ENCODE assay signal across 23 cellular contexts in the genomic region with DNA sequence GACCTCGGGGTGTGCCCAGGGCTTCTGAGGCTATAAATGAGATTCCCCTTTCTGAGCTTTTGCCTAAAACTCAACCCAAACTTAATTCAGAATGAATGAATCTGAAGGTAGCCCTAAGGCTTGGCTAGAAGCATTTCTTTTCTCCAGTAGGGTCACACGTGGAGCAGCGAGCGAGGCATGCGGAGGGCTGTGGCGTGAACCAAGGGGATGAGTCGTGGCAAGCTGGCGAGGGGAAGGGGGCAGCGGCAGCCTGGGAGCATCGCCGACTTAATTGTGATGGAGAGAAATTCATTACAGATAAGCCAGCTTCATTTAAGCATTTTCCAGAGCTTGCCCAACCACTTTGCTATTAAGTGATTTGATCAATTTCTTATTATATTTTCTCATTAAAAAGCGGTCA.
DNase-seq lines count a peak whose midpoint lies in the region; ATAC-seq and TF ChIP-seq lines count a peak whose summit lies in the region.
"Had no signal": no experiment of that assay in that cellular context is flagged by ENCODE, and none has a peak within 500 bp of the region (broad histone marks: within the 10 kb centered on the region; RNA-seq: fewer than 3 reads in every experiment).

No MANE protein-coding gene starts in this region.

- no peak overlapping the region for H2AFZ ChIP-seq in IMR-90 (replicated peaks; ENCODE audit: low read length, poor library complexity)

- H3K9ac ChIP-seq in IMR-90 (ENCODE audit: low read depth, low read length), result no peak overlapping the region

- dilution Hi-C loops in IMR-90 (cut with HindIII; ENCODE audit: low sequenced_read_pairs, unreplicated experiment), result no loop called here

- CTCF ChIA-PET in IMR-90 (lab: Yijun Ruan, JAX), result no interaction called here

- peaks cover 20% of the 10 kb centered on the region for H3K36me3 ChIP-seq in BE2C
- peaks cover 26% of the 10 kb centered on the region for H3K36me3 ChIP-seq in IMR-90 (ENCODE audit: control insufficient read depth, insufficient read depth, low read length)
- peaks cover 7% of the 10 kb centered on the region for H3K36me3 ChIP-seq in WERI-Rb-1
- no peaks in the 10 kb centered on the region for H3K36me3 ChIP-seq in neutrophil

- POLR2A ChIA-PET in IMR-90 (lab: Charles Lee; ENCODE audit: unreplicated experiment), result no interaction called here

- peak overlapping the region; percentile 53; the same call in 1 of the 2 replicates for H2BK20ac ChIP-seq in IMR-90 (ENCODE audit: low read depth, low read length)

- peak overlapping the region; percentile 96 for H3K4ac ChIP-seq in IMR-90 (ENCODE audit: low read depth, low read length)

- no peaks in the 10 kb centered on the region for H3K27me3 ChIP-seq in BE2C
- no peaks in the 10 kb centered on the region for H3K27me3 ChIP-seq in IMR-90 (ENCODE audit: control insufficient read depth, insufficient read depth, low read length)
- H3K27me3 ChIP-seq in WERI-Rb-1 (ENCODE audit: insufficient read depth, low read depth, severe bottlenecking), result no peaks in the 10 kb centered on the region
- H3K27me3 ChIP-seq in neutrophil, result no peaks in the 10 kb centered on the region
- H3K27me3 ChIP-seq: dorsolateral prefrontal cortex, upper lobe of left lung had no signal

- no peak for ATAC-seq in IMR-90 (ENCODE audit: low read depth)
- ATAC-seq in left colon, result no peak
- no peak for ATAC-seq in GM21825 (IDR thresholded peaks at IDR 0.05; ENCODE audit: unreplicated experiment)
- ATAC-seq: natural killer cell had no signal

- peak overlapping the region; percentile 80 for H2AK9ac ChIP-seq in IMR-90 (replicated peaks; ENCODE audit: low read depth, low read length, poor library complexity)

- no peak overlapping the region for H3K4me2 ChIP-seq in IMR-90 (ENCODE audit: low read depth, low read length)

- H3K18ac ChIP-seq in IMR-90 (ENCODE audit: low read depth, low read length), result no peak overlapping the region

- H3K9me1 ChIP-seq in IMR-90 (ENCODE audit: insufficient read depth, low read length), result peaks cover 44% of the 10 kb centered on the region

- DNase-seq in BE2C, result peak; percentile 71
- no peak for DNase-seq in IMR-90
- no peak for DNase-seq in WERI-Rb-1
- no peak for DNase-seq in mucosa of gallbladder (ENCODE audit: low spot score)
- no peak for DNase-seq in left colon
- no peak for DNase-seq in NCI-H146 (lab: John Stamatoyannopoulos, UW)
- DNase-seq: activated CD4-positive, alpha-beta T cell treated with anti-CD3 and anti-CD28 coated beads for 4 hours; activated effector memory CD4-positive, alpha-beta T cell treated with Interleukin-2 at 50 U/mL for 16 hours; activated T-cell treated with anti-CD3 and anti-CD28 coated beads for 4 hours; Calu3; dorsolateral prefrontal cortex; islet precursor cell; Kasumi-1; natural killer cell; NCI-H1048; NCI-H1930; NCI-H2227 treated with DMSO at 0.1 percent for 48 hours; small intestine; stimulated activated CD4-positive, alpha-beta T cell treated with anti-CD3 and anti-CD28 coated beads, Interleukin-2, amount 100 ng/mL, for 24 hours had no signal

- peak overlapping the region; percentile 38; the same call in 1 of the 2 replicates for H3K14ac ChIP-seq in IMR-90 (replicated peaks; ENCODE audit: low read depth, low read length)

- TF ChIP-seq POLR2A in IMR-90 (IDR thresholded peaks at IDR 0.05; ENCODE audit: low read depth, low read length), result no peak

- no peak overlapping the region for H3K56ac ChIP-seq in IMR-90 (ENCODE audit: extremely low read depth, insufficient read depth, low read length)

- peak overlapping the region; percentile 27; the same call in 1 of the 2 replicates for H4K91ac ChIP-seq in IMR-90 (ENCODE audit: insufficient read depth, low read depth, low read length)

- H3K23ac ChIP-seq in IMR-90 (ENCODE audit: low read depth, low read length), result peak overlapping the region; percentile 29; the same call in 1 of the 2 replicates

- TF ChIP-seq CTCF in BE2C (IDR thresholded peaks at IDR 0.05; ENCODE audit: low read depth, low read length) (no peak), IMR-90 (conservative IDR thresholded peaks at IDR 0.05; ENCODE audit: low read depth, low read length) (no peak), WERI-Rb-1 (IDR thresholded peaks at IDR 0.05; ENCODE audit: low read depth, low read length) (no peak), neutrophil (IDR thresholded peaks at IDR 0.05) (no peak)

- H3K4me1 ChIP-seq in BE2C (peaks cover 58% of the 10 kb centered on the region), IMR-90 (ENCODE audit: control insufficient read depth, insufficient read depth, low read length) (peaks cover 47% of the 10 kb centered on the region), neutrophil (ENCODE audit: control insufficient read depth in 1 of 2, insufficient read depth in 1 of 2, low read depth in 1 of 2, low read length in 1 of 2) (peaks cover 73 to 79% of the 10 kb centered on the region in 2 experiments)

- peak overlapping the region; percentile 87 for H2BK120ac ChIP-seq in IMR-90 (ENCODE audit: low read depth, low read length)

- intact Hi-C loops in IMR-90 (cut with micrococcal nuclease), result no loop called here
- intact Hi-C loops in left colon (cut with DNase I, micrococcal nuclease), result no loop called here

- peak overlapping the region; percentile 80; the same call in 1 of the 2 replicates for H2AK5ac ChIP-seq in IMR-90 (ENCODE audit: low read depth, low read length)

- no peak for TF ChIP-seq RAD21 in IMR-90 (IDR thresholded peaks at IDR 0.05; ENCODE audit: low read length)

- no peak overlapping the region for H2BK15ac ChIP-seq in IMR-90 (ENCODE audit: low read depth, low read length)

- in situ Hi-C loops in IMR-90 (cut with MboI; ENCODE audit: low sequenced_read_pairs), result no loop called here

- no peak overlapping the region for H3K4me3 ChIP-seq in BE2C (ENCODE audit: low read depth, low read length)
- H3K4me3 ChIP-seq in IMR-90 (ENCODE audit: insufficient read depth, low read depth, low read length), result no peak overlapping the region
- H3K4me3 ChIP-seq in WERI-Rb-1 (ENCODE audit: low read depth, low read length), result peak overlapping the region; percentile 18
- no peak overlapping the region for H3K4me3 ChIP-seq in neutrophil (ENCODE audit: low read depth in 1 of 2, low read length in 1 of 2)
- H3K4me3 ChIP-seq: dorsolateral prefrontal cortex, upper lobe of left lung had no signal

- H3K27ac ChIP-seq in IMR-90 (ENCODE audit: insufficient read depth, low read length) (peak overlapping the region; percentile 56), WERI-Rb-1 (no peak overlapping the region), neutrophil (peak overlapping the region; percentile 95)
- H3K27ac ChIP-seq: HL-60 had no signal

- no TSS peak for BruUV-seq in IMR-90 (replicated peaks; lab: Mats Ljungman, UMichigan)

- H4K8ac ChIP-seq in IMR-90 (ENCODE audit: low read depth in 2 of 2, low read length in 2 of 2), result peak overlapping the region in 1 of 2 experiments; percentile 45; a peak in 2 of 4 replicates

- no peak overlapping the region for H4K5ac ChIP-seq in IMR-90 (ENCODE audit: low read depth, low read length)

- H3K9me3 ChIP-seq in BE2C, result no peaks in the 10 kb centered on the region; the same call in 1 of the 2 replicates
- H3K9me3 ChIP-seq in IMR-90 (ENCODE audit: control insufficient read depth, insufficient read depth, low read length), result peaks cover 3% of the 10 kb centered on the region
- no peaks in the 10 kb centered on the region for H3K9me3 ChIP-seq in WERI-Rb-1 (ENCODE audit: severe bottlenecking)
- no peaks in the 10 kb centered on the region for H3K9me3 ChIP-seq in neutrophil

- H4K20me1 ChIP-seq in IMR-90 (ENCODE audit: insufficient read depth, low read length), result peaks cover 6% of the 10 kb centered on the region; the same call in 1 of the 2 replicates

- peaks cover 25 to 69% of the 10 kb centered on the region in 2 experiments for H3K79me1 ChIP-seq in IMR-90 (ENCODE audit: low read depth in 1 of 2, low read length in 2 of 2)

- no CpG with 5 or more reads among the region's 12 CpGs for WGBS in IMR-90 (ENCODE audit: extremely low coverage in 2 of 2, insufficient read length in 1 of 2), 2 experiments

- H2BK5ac ChIP-seq in IMR-90 (ENCODE audit: low read depth, low read length, poor library complexity, severe bottlenecking), result peak overlapping the region; percentile 52

TF ChIP-seq in IMR-90, 13 proteins besides CTCF, POLR2A, EP300 and RAD21:
- TF ChIP-seq RFX5 (IDR thresholded peaks at IDR 0.05; ENCODE audit: low read depth, low read length), result no peak
- TF ChIP-seq MXI1 (IDR thresholded peaks at IDR 0.05; ENCODE audit: borderline replicate concordance, low read depth, low read length), result no peak
- no peak for TF ChIP-seq MAZ (IDR thresholded peaks at IDR 0.05; ENCODE audit: borderline replicate concordance, low read depth, low read length)
- TF ChIP-seq BHLHE40 (IDR thresholded peaks at IDR 0.05; ENCODE audit: low read depth, low read length), result no peak
- TF ChIP-seq, protein P1, sequence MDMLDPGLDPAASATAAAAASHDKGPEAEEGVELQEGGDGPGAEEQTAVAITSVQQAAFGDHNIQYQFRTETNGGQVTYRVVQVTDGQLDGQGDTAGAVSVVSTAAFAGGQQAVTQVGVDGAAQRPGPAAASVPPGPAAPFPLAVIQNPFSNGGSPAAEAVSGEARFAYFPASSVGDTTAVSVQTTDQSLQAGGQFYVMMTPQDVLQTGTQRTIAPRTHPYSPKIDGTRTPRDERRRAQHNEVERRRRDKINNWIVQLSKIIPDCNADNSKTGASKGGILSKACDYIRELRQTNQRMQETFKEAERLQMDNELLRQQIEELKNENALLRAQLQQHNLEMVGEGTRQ (IDR thresholded peaks at IDR 0.05; ENCODE audit: low read depth, low read length), result no peak
- no peak for TF ChIP-seq SMC3 (IDR thresholded peaks at IDR 0.05; ENCODE audit: low read depth, low read length)
- TF ChIP-seq NFE2L2 (IDR thresholded peaks at IDR 0.05; ENCODE audit: low read depth, low read length), result no peak
- no peak for TF ChIP-seq MAFK (IDR thresholded peaks at IDR 0.05; ENCODE audit: low read depth, low read length)
- no peak for TF ChIP-seq CEBPB (IDR thresholded peaks at IDR 0.05; ENCODE audit: low read depth, low read length)
- TF ChIP-seq FOS (IDR thresholded peaks at IDR 0.05; ENCODE audit: low read depth, low read length), result no peak
- no peak for TF ChIP-seq RCOR1 (IDR thresholded peaks at IDR 0.05; ENCODE audit: insufficient replicate concordance, low read length)
- TF ChIP-seq CHD1 (IDR thresholded peaks at IDR 0.05; ENCODE audit: low read depth, low read length), result no peak
- TF ChIP-seq, protein P2, sequence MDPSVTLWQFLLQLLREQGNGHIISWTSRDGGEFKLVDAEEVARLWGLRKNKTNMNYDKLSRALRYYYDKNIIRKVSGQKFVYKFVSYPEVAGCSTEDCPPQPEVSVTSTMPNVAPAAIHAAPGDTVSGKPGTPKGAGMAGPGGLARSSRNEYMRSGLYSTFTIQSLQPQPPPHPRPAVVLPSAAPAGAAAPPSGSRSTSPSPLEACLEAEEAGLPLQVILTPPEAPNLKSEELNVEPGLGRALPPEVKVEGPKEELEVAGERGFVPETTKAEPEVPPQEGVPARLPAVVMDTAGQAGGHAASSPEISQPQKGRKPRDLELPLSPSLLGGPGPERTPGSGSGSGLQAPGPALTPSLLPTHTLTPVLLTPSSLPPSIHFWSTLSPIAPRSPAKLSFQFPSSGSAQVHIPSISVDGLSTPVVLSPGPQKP (IDR thresholded peaks at IDR 0.05; ENCODE audit: borderline replicate concordance, low read depth, low read length), result no peak
